Comparison of ENCODE assay signal across 8 cellular contexts in the genomic region with DNA sequence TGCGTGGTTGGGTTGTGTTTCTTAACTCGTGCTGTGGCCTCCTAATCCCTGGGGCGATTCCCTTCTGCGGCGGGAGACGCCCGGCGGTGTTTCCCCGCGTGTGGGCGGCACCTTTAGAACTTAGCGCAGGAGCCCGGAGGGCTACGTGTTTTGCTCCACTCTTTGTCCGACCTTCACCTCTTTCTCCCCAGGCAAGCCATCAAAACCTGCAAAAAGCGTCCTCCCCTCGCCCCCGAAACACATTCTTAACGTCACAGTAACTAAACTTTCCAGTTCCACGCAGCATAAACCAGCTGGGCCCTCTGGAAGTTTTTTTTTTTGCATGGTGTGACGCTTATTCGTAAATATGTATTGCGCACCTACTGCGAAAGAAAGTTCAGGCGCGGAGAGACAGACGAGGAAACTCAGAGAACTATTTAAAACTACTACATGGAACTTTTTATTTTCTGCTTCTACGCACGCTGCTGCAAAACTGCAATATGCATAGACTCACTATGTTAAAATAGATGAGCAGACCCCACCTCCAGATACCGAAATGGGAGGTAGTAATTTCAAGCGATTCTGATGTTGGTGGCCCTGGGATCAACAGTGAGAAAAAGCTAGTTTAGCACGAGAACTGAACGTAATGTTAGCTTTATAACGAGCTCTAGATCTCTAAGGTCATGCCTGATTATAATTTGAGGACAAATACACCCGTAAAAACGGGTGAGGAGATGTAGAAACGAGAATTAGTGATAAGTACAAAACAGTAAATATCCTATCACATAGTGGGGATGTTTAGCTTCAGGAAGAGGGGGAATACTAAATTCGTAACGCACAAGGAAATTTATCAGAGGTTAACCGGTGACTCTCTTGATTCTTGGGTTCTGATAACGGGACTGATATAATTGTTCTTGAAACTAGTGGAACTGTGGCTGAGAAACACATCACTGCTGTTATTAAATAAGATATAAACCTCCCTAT. TPM values are rescaled to one million over a fixed set of nuclear protein-coding genes. Genes with fewer than 3 reads are reported as not detected.
DNase-seq lines count a peak whose midpoint lies in the region; ATAC-seq, FAIRE-seq and TF ChIP-seq lines count a peak whose summit lies in the region.

No MANE protein-coding gene starts in this region.

- intact Hi-C loops in A673 (cut with micrococcal nuclease; ENCODE audit: unreplicated experiment), result no loop called here
- intact Hi-C loops in OCI-LY7 (cut with micrococcal nuclease; ENCODE audit: unreplicated experiment), result loop anchor here (1.0 to 5.0 kb wide), 3 partner anchors 192 to 929 kb away; a partner anchor contains a TSS

- H3K79me2 ChIP-seq in OCI-LY7 (ENCODE audit: insufficient read depth, low read depth, low read length) (peaks cover 58% of the 10 kb centered on the region), astrocyte (ENCODE audit: insufficient read depth, low read length) (peaks cover 52% of the 10 kb centered on the region)

- H3K4me3 ChIP-seq in A673 (ENCODE audit: low read depth, low read length, poor library complexity, severe bottlenecking), result peak overlapping the region; percentile 82
- H3K4me3 ChIP-seq in OCI-LY7 (ENCODE audit: low read depth, low read length, poor library complexity, severe bottlenecking), result peak overlapping the region; percentile 99
- H3K4me3 ChIP-seq in astrocyte (ENCODE audit: insufficient read depth, low read depth, low read length), result peak overlapping the region; percentile 83
- H3K4me3 ChIP-seq in iPS-20b (ENCODE audit: low read length), result peak overlapping the region; percentile 85

- H3K9ac ChIP-seq in astrocyte (ENCODE audit: low read length) (peak overlapping the region; percentile 91), iPS-20b (ENCODE audit: low read depth, low read length) (peak overlapping the region; percentile 74)

- H3K27me3 ChIP-seq in A673 (replicated peaks; ENCODE audit: insufficient read depth, low read depth, low read length, poor library complexity), result no peaks in the 10 kb centered on the region
- H3K27me3 ChIP-seq in astrocyte (ENCODE audit: insufficient read depth, low read length), result no peaks in the 10 kb centered on the region
- peaks cover 19% of the 10 kb centered on the region; the same call in 1 of the 2 replicates for H3K27me3 ChIP-seq in iPS-20b (ENCODE audit: insufficient read depth, low read length)

- H4K20me1 ChIP-seq in OCI-LY7 (ENCODE audit: insufficient read depth, low read length) (peaks cover 5% of the 10 kb centered on the region; the same call in 1 of the 2 replicates), astrocyte (ENCODE audit: insufficient read depth, low read length) (peaks cover 4% of the 10 kb centered on the region)

- H3K4me1 ChIP-seq in A673 (ENCODE audit: insufficient read depth, low read length, poor library complexity, severe bottlenecking) (no peaks in the 10 kb centered on the region), OCI-LY7 (ENCODE audit: insufficient read depth, low read length, poor library complexity, severe bottlenecking) (peaks cover 27% of the 10 kb centered on the region), astrocyte (ENCODE audit: insufficient read depth, low read length) (peaks cover 3% of the 10 kb centered on the region), iPS-20b (ENCODE audit: insufficient read depth, low read length) (no peaks in the 10 kb centered on the region)

- H3K36me3 ChIP-seq in A673 (ENCODE audit: insufficient read depth, low read length, poor library complexity, severe bottlenecking) (no peaks in the 10 kb centered on the region), OCI-LY7 (ENCODE audit: insufficient read depth, low read length) (peaks cover 19% of the 10 kb centered on the region), astrocyte (ENCODE audit: insufficient read depth, low read length) (no peaks in the 10 kb centered on the region), iPS-20b (ENCODE audit: insufficient read depth, low read depth, low read length) (no peaks in the 10 kb centered on the region)

- H3K4me2 ChIP-seq in OCI-LY7 (ENCODE audit: low read length) (peak overlapping the region; percentile 80), astrocyte (ENCODE audit: low read length) (peak overlapping the region; percentile 90)

- no peaks in the 10 kb centered on the region for H3K9me3 Mint-ChIP-seq in astrocyte (ENCODE audit: unreplicated experiment)

- DNase-seq in A673 (ENCODE audit: low spot score) (peak; percentile 4), OCI-LY7 (ENCODE audit: low spot score) (peak; percentile 8), astrocyte (ENCODE audit: low read depth) (peak; percentile 54), SHP77 treated with DMSO at 0.1 percent for 48 hours (lab: John Stamatoyannopoulos, UW) (no peak)
- peak; percentile 75 to 77 for DNase-seq in stimulated activated CD4-positive, alpha-beta T cell treated with anti-CD3 and anti-CD28 coated beads, Interleukin-2, amount 100 ng/mL, for 24 hours

- H3K4me1 Mint-ChIP-seq in astrocyte (ENCODE audit: low read depth, unreplicated experiment), result peaks cover 5% of the 10 kb centered on the region

- H3K27ac Mint-ChIP-seq in astrocyte (ENCODE audit: unreplicated experiment), result peak overlapping the region; percentile 86

- H3K27ac ChIP-seq in A673 (ENCODE audit: low read depth, low read length, poor library complexity, severe bottlenecking) (peak overlapping the region; percentile 87), OCI-LY7 (ENCODE audit: low read depth, low read length, poor library complexity, severe bottlenecking) (peak overlapping the region; percentile 77), astrocyte (ENCODE audit: low read depth, low read length) (peak overlapping the region; percentile 80), iPS-20b (ENCODE audit: low read length) (no peak overlapping the region)

- peak; percentile 11 for ATAC-seq in GM18508 (IDR thresholded peaks at IDR 0.05; ENCODE audit: insufficient read depth, unreplicated experiment)
- ATAC-seq in HG03025 (IDR thresholded peaks at IDR 0.05; ENCODE audit: low FRiP score, unreplicated experiment), result peak; percentile 34

- H3K9me3 ChIP-seq in A673 (ENCODE audit: low read depth, low read length, poor library complexity, severe bottlenecking) (no peaks in the 10 kb centered on the region), OCI-LY7 (ENCODE audit: low read length) (no peaks in the 10 kb centered on the region; the same call in 1 of the 2 replicates), astrocyte (ENCODE audit: insufficient read depth, low read depth, low read length) (no peaks in the 10 kb centered on the region), iPS-20b (ENCODE audit: insufficient read depth, low read depth, low read length) (no peaks in the 10 kb centered on the region)

- H3K4me3 Mint-ChIP-seq in astrocyte (ENCODE audit: unreplicated experiment), result peak overlapping the region; percentile 94

- no peaks in the 10 kb centered on the region for H3K36me3 Mint-ChIP-seq in astrocyte (ENCODE audit: low read depth, unreplicated experiment)

- TF ChIP-seq CTCF in A673 (conservative IDR thresholded peaks at IDR 0.05; ENCODE audit: low read depth, low read length), result no peak
- no peak for TF ChIP-seq CTCF in OCI-LY7 (conservative IDR thresholded peaks at IDR 0.05; ENCODE audit: low read length)
- no peak for TF ChIP-seq CTCF in astrocyte (IDR thresholded peaks at IDR 0.05; ENCODE audit: insufficient read depth, low read depth, low read length)

- no peak for FAIRE-seq in astrocyte (lab: Jason Lieb, UNC)

- CTCF ChIA-PET in A673 (lab: Charles Lee), result no interaction called here
- CTCF ChIA-PET in OCI-LY7 (lab: Charles Lee; ENCODE audit: unreplicated experiment), result interaction anchor here (0.6 kb wide), 1 partner anchor 416 kb away, joined by 4 read pairs; no protein-coding TSS in a partner anchor

- POLR2A ChIA-PET in A673 (lab: Charles Lee; ENCODE audit: low non-redundant PET), result no interaction called here
- POLR2A ChIA-PET in OCI-LY7 (lab: Charles Lee), result interaction anchor here (0.6 to 3.5 kb wide), 6 partner anchors 14 to 192 kb away, joined by 3 to 20 read pairs (median 5); a partner anchor contains a TSS

- peaks cover 1% of the 10 kb centered on the region for H3K27me3 Mint-ChIP-seq in astrocyte (ENCODE audit: low read depth, unreplicated experiment)

- H3K9me2 ChIP-seq in OCI-LY7 (ENCODE audit: insufficient read depth, low read length), result no peaks in the 10 kb centered on the region

- H2AFZ ChIP-seq in OCI-LY7 (ENCODE audit: low read length), result peak overlapping the region; percentile 91
- H2AFZ ChIP-seq in astrocyte (ENCODE audit: low read depth, low read length), result peak overlapping the region; percentile 96

- TSS peak; percentile 59 for BruUV-seq in A673 (replicated peaks; lab: Mats Ljungman, UMichigan)
- BruUV-seq in OCI-LY7 (replicated peaks; lab: Mats Ljungman, UMichigan), result TSS peak; percentile 77

RNA-seq across cellular contexts. Expression of a gene that starts 0.9 kb away (rescaled TPM):
- total RNA-seq in A673 (2021) (36.0 and 40.8 TPM in 2 replicates), OCI-LY7 (2022) (59.0 and 63.8 TPM in 2 replicates), astrocyte (35.8 and 38.7 TPM in 2 replicates)
- total RNA-seq in OCI-LY7 (2014; rRNA removed; shearing (Covaris generic)), result 22.3 and 23.0 TPM in 2 replicates
